In genomic region chr20:41697861-41698559, GRCh38 we compare ENCODE assay signal across 8 cellular contexts.
DNase-seq lines count a peak whose midpoint lies in the region; ATAC-seq and TF ChIP-seq lines count a peak whose summit lies in the region.

No MANE protein-coding gene starts in this region.

- ATAC-seq in HG02678 (IDR thresholded peaks at IDR 0.05; ENCODE audit: unreplicated experiment) = no peak

- intact Hi-C loops in activated CD4-positive, alpha-beta T cell treated with anti-CD3 and anti-CD28 coated beads, Interleukin-2, amount 10 ng/mL, durations not matched to agents 24 days and 14 days (cut with micrococcal nuclease) = loop anchor here (10.0 kb wide), 3 partner anchors 353 to 563 kb away; partner anchors contain the start of genes LPIN3 and PLCG1
- intact Hi-C loops in esophagus muscularis mucosa (cut with DNase I) = no loop called here

- TF ChIP-seq CTCF in esophagus muscularis mucosa (IDR thresholded peaks at IDR 0.05) (peak; percentile 50 to 76 (median 52)), retinal pigment epithelial cell (conservative IDR thresholded peaks at IDR 0.05; ENCODE audit: low read depth, low read length) (peak; percentile 91)

- no peaks in the 10 kb centered on the region for H3K36me3 ChIP-seq in esophagus muscularis mucosa

- H3K36me3 Mint-ChIP-seq in activated CD4-positive, alpha-beta T cell treated with anti-CD3 and anti-CD28 coated beads, Interleukin-2, amount 10 ng/mL, durations not matched to agents 24 days and 14 days (ENCODE audit: low read depth) = no peaks in the 10 kb centered on the region

- 79% methylated on average over 6 of the region's 6 CpGs for WGBS in esophagus muscularis mucosa

- H3K4me1 ChIP-seq in esophagus muscularis mucosa = peaks cover 5 to 10% (median 8%) of the 10 kb centered on the region in 4 donors

- TF ChIP-seq POLR2A in esophagus muscularis mucosa (IDR thresholded peaks at IDR 0.05; ENCODE audit: low read depth) = no peak

- H3K9me3 ChIP-seq in esophagus muscularis mucosa = no peaks in the 10 kb centered on the region

- peak; percentile 75 for DNase-seq in activated CD4-positive, alpha-beta T cell treated with anti-CD3 and anti-CD28 coated beads, Interleukin-2, amount 10 ng/mL, durations not matched to agents 24 days and 14 days
- DNase-seq in activated CD4-positive, alpha-beta T cell treated with anti-CD3 and anti-CD28 coated beads, Interleukin-2, amount 50 U/mL, for 1 hour = no peak
- peak; percentile 50 for DNase-seq in M059J (ENCODE audit: low read depth)
- peak; percentile 42 for DNase-seq in SHP77 treated with DMSO at 0.1 percent for 48 hours (lab: John Stamatoyannopoulos, UW)
- no peak for DNase-seq in esophagus muscularis mucosa (ENCODE audit: extremely low spot score)
- no peak for DNase-seq in retinal pigment epithelial cell (ENCODE audit: low read depth)
- DNase-seq in activated effector memory CD4-positive, alpha-beta T cell treated with anti-CD3 and anti-CD28 coated beads, Interleukin-2, amount 50 U/mL, for 16 hours = no peak

- H3K27me3 Mint-ChIP-seq in activated CD4-positive, alpha-beta T cell treated with anti-CD3 and anti-CD28 coated beads, Interleukin-2, amount 10 ng/mL, durations not matched to agents 24 days and 14 days = peaks cover 2% of the 10 kb centered on the region

- H3K4me3 Mint-ChIP-seq in activated CD4-positive, alpha-beta T cell treated with anti-CD3 and anti-CD28 coated beads, Interleukin-2, amount 10 ng/mL, durations not matched to agents 24 days and 14 days = no peak overlapping the region

- no peak overlapping the region for H3K27ac ChIP-seq in esophagus muscularis mucosa (replicated peaks in 1 of 4)

- TF ChIP-seq EP300 in esophagus muscularis mucosa (IDR thresholded peaks at IDR 0.05) = no peak

- H3K9me3 Mint-ChIP-seq in activated CD4-positive, alpha-beta T cell treated with anti-CD3 and anti-CD28 coated beads, Interleukin-2, amount 10 ng/mL, durations not matched to agents 24 days and 14 days = peaks cover 5% of the 10 kb centered on the region

- H3K4me1 Mint-ChIP-seq in activated CD4-positive, alpha-beta T cell treated with anti-CD3 and anti-CD28 coated beads, Interleukin-2, amount 10 ng/mL, durations not matched to agents 24 days and 14 days = peaks cover 15% of the 10 kb centered on the region

- H3K27ac Mint-ChIP-seq in activated CD4-positive, alpha-beta T cell treated with anti-CD3 and anti-CD28 coated beads, Interleukin-2, amount 10 ng/mL, durations not matched to agents 24 days and 14 days = no peak overlapping the region

- H3K4me3 ChIP-seq in esophagus muscularis mucosa (no peak overlapping the region), retinal pigment epithelial cell (ENCODE audit: low read length) (no peak overlapping the region)

- H3K27me3 ChIP-seq in esophagus muscularis mucosa = no peaks in the 10 kb centered on the region

Comparison
In these comparisons a context has a peak if more than half of its experiments do, and no peak if none do; other contexts are left out.
1. DNase-seq: peak in activated CD4-positive, alpha-beta T cell treated with anti-CD3 and anti-CD28 coated beads, Interleukin-2, amount 10 ng/mL, durations not matched to agents 24 days and 14 days (single experiment), M059J (single experiment) and SHP77 treated with DMSO at 0.1 percent for 48 hours (single experiment); none in activated CD4-positive, alpha-beta T cell treated with anti-CD3 and anti-CD28 coated beads, Interleukin-2, amount 50 U/mL, for 1 hour (single experiment), esophagus muscularis mucosa (single experiment), retinal pigment epithelial cell (single experiment) and activated effector memory CD4-positive, alpha-beta T cell treated with anti-CD3 and anti-CD28 coated beads, Interleukin-2, amount 50 U/mL, for 16 hours (single experiment).